8 cellular contexts compared by ENCODE assay signal in the genomic region with DNA sequence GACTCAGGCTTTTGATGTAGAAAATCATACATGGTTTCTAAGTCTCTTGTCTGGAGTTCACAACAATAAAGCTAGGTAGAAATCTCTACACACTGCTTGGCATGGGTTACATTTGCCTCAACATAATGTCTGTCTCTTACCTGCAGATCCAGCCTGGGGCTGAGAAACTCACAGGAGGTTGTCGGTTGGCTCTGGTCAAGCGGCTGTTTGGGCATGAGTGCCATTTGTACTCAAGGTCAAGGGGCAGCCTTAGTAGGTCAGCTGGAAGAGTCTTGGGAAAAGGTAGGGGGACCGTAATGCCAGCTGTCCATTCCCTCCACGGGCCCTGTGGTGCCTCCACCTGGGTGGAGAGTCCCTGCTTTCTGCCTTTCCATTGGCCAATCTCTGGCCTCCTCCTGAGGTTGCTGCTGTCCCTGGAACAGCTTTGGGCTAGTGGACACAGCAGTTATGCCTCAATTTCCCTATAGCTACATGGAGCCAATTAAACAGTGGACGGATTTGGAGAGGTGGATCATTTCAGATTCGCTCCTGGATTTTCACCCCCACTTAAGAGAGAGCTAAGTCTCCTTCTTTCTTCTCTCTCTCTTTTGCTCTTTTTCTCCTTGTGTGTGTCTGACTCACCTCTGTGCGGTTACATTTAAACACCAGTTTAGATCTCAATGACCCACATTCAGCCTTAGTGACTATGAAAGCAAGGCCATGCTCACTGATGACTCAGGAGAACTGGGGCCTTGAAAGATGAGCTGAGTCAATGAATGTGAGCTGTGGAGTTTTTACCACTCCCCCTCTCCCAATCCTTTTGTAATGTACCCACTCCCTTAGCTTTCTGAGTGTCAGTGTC.
DNase-seq lines count a peak whose midpoint lies in the region; ATAC-seq and TF ChIP-seq lines count a peak whose summit lies in the region.

No MANE protein-coding gene starts in this region.

- no peak overlapping the region for H3K4me3 Mint-ChIP-seq in activated B cell treated with CpG ODN at 0.5 μM for 24 hours

- no peak for TF ChIP-seq POLR2A in heart left ventricle (IDR thresholded peaks at IDR 0.05)

- H3K9me3 Mint-ChIP-seq in activated B cell treated with CpG ODN at 0.5 μM for 24 hours, result peaks cover 2% of the 10 kb centered on the region

- intact Hi-C loops in heart left ventricle (cut with DNase I) (loop anchor here in 8 of 10 donors (5.0 to 10.0 kb wide), 6 partner anchors 35 to 135 kb away; a partner anchor contains a TSS), Right ventricle myocardium inferior (cut with DNase I) (no loop called here), activated B cell treated with CpG ODN at 0.5 μM for 24 hours (cut with micrococcal nuclease) (no loop called here)

- no peaks in the 10 kb centered on the region for H3K79me2 ChIP-seq in smooth muscle cell (ENCODE audit: low read depth)

- no peak for ATAC-seq in heart left ventricle
- no peak for ATAC-seq in Right ventricle myocardium inferior
- no peak for ATAC-seq in activated B cell treated with CpG ODN at 0.5 μM for 24 hours (ENCODE audit: low read depth)
- ATAC-seq in HG02884 (IDR thresholded peaks at IDR 0.05; ENCODE audit: unreplicated experiment), result no peak
- no peak for ATAC-seq in HG03520 (IDR thresholded peaks at IDR 0.05; ENCODE audit: unreplicated experiment)
- ATAC-seq in HG03342 (IDR thresholded peaks at IDR 0.05; ENCODE audit: unreplicated experiment), result no peak

- peak overlapping the region; percentile 22 for H3K27ac Mint-ChIP-seq in activated B cell treated with CpG ODN at 0.5 μM for 24 hours

- no peak overlapping the region for H2AFZ ChIP-seq in smooth muscle cell (ENCODE audit: low read depth)

- CTCF ChIA-PET in activated B cell treated with CpG ODN at 0.5 μM for 24 hours (lab: Charles Lee), result no interaction called here

- DNase-seq in heart left ventricle (no peak), Right ventricle myocardium inferior (ENCODE audit: missing footprints) (no peak), activated B cell treated with CpG ODN at 0.5 μM for 24 hours (no peak), fibroblast of peridontal ligament (ENCODE audit: extremely low read depth) (peak; percentile 99), smooth muscle cell (lab: John Stamatoyannopoulos, UW; ENCODE audit: unreplicated experiment) (no peak)

- H3K9me3 ChIP-seq in heart left ventricle (no peaks in the 10 kb centered on the region), smooth muscle cell (replicated peaks; ENCODE audit: low read depth) (no peaks in the 10 kb centered on the region)

- H3K36me3 ChIP-seq in heart left ventricle (no peaks in the 10 kb centered on the region), smooth muscle cell (ENCODE audit: low read depth) (no peaks in the 10 kb centered on the region)

- no peaks in the 10 kb centered on the region for H3K27me3 Mint-ChIP-seq in activated B cell treated with CpG ODN at 0.5 μM for 24 hours

- no peaks in the 10 kb centered on the region for H4K20me1 ChIP-seq in smooth muscle cell (ENCODE audit: low read depth)

- peaks cover 24% of the 10 kb centered on the region for H3K4me1 Mint-ChIP-seq in activated B cell treated with CpG ODN at 0.5 μM for 24 hours

- H3K27ac ChIP-seq in heart left ventricle (peak overlapping the region in 11 of 12 donors; percentile 42 to 94 (median 77)), smooth muscle cell (ENCODE audit: low read depth) (peak overlapping the region; percentile 99)

- no peaks in the 10 kb centered on the region for H3K27me3 ChIP-seq in heart left ventricle
- H3K27me3 ChIP-seq in smooth muscle cell (ENCODE audit: low read depth), result no peaks in the 10 kb centered on the region

- TF ChIP-seq CTCF in heart left ventricle (IDR thresholded peaks at IDR 0.05) (no peak), activated B cell treated with CpG ODN at 0.5 μM for 24 hours (IDR thresholded peaks at IDR 0.05) (no peak), smooth muscle cell (IDR thresholded peaks at IDR 0.05; ENCODE audit: borderline replicate concordance, insufficient read depth, poor library complexity, severe bottlenecking) (no peak)

- H3K4me1 ChIP-seq in heart left ventricle (peaks cover 2 to 71% (median 35%) of the 10 kb centered on the region in 12 donors), smooth muscle cell (ENCODE audit: low read depth) (peaks cover 42% of the 10 kb centered on the region)

- peaks cover 64% of the 10 kb centered on the region for H3F3A ChIP-seq in smooth muscle cell (ENCODE audit: low read depth)

- peak overlapping the region; percentile 70 for H3K4me2 ChIP-seq in smooth muscle cell

- no peaks in the 10 kb centered on the region for H3K36me3 Mint-ChIP-seq in activated B cell treated with CpG ODN at 0.5 μM for 24 hours (ENCODE audit: low read depth)

- H3K9ac ChIP-seq in smooth muscle cell (ENCODE audit: low read depth), result peak overlapping the region; percentile 87

- WGBS in heart left ventricle, 4 donors, result 94 to 100% (median 96%) methylated on average over 7 of the region's 7 CpGs
- 64% methylated on average over 7 of the region's 7 CpGs for WGBS in smooth muscle cell (ENCODE audit: low lambda C conversion rate)

- POLR2A ChIA-PET in activated B cell treated with CpG ODN at 0.5 μM for 24 hours (lab: Charles Lee), result interaction anchor here (1.0 to 1.2 kb wide), 2 partner anchors 10 to 132 kb away, joined by 3 to 4 read pairs; a partner anchor contains a TSS

- no peak overlapping the region for H3K4me3 ChIP-seq in heart left ventricle
- H3K4me3 ChIP-seq in smooth muscle cell, result no peak overlapping the region

Comparison
In these comparisons a context has a peak if more than half of its experiments do, and no peak if none do; other contexts are left out.
1. intact Hi-C loops: an anchor here in heart left ventricle (5.0 to 10.0 kb wide); none called in Right ventricle myocardium inferior and activated B cell treated with CpG ODN at 0.5 μM for 24 hours.